In genomic region chr19:41646589-41647204, GRCh38 we compare ENCODE assay signal across 9 cellular contexts. TPM values are rescaled to one million over a fixed set of nuclear protein-coding genes. Genes with fewer than 3 reads are reported as not detected.
DNase-seq lines count a peak whose midpoint lies in the region; ATAC-seq, FAIRE-seq and TF ChIP-seq lines count a peak whose summit lies in the region.
"Had no signal": no experiment of that assay in that cellular context is flagged by ENCODE, and none has a peak within 500 bp of the region (broad histone marks: within the 10 kb centered on the region; RNA-seq: fewer than 3 reads in every experiment).

No MANE protein-coding gene starts in this region.

- no peak for ATAC-seq in HG03378 (IDR thresholded peaks at IDR 0.05; ENCODE audit: unreplicated experiment)

- TF ChIP-seq CTCF in WI38 (IDR thresholded peaks at IDR 0.05; ENCODE audit: low read depth, low read length) (peak; percentile 42), epithelial cell of proximal tubule (conservative IDR thresholded peaks at IDR 0.05; ENCODE audit: low read depth, low read length) (peak; percentile 54)

- FAIRE-seq in frontal cortex (lab: Jason Lieb, UNC): no peak
- FAIRE-seq: A204.1 had no signal

- H3K4me3 ChIP-seq in WI38 (ENCODE audit: low read depth, low read length) (no peak overlapping the region), epithelial cell of proximal tubule (ENCODE audit: low read depth, low read length) (no peak overlapping the region)

- DNase-seq in DMS 273 (lab: John Stamatoyannopoulos, UW; ENCODE audit: unreplicated experiment) (peak; percentile 49), DMS 273 treated with DMSO at 0.1 percent for 48 hours (lab: John Stamatoyannopoulos, UW) (no peak), epithelial cell of proximal tubule (ENCODE audit: low read depth) (no peak), frontal cortex (ENCODE audit: low spot score in 2 of 2) (no peak), epidermal melanocyte (ENCODE audit: insufficient read length, low spot score) (no peak)
- peak; percentile 21 to 22 for DNase-seq in stimulated activated CD8-positive, alpha-beta memory T cell treated with anti-CD3 and anti-CD28 coated beads, Interleukin-15, amount 100 ng/mL, for 48 hours (ENCODE audit: low read depth in 2 of 2)

RNA-seq across cellular contexts. Expression of gene CEACAM4, which starts 19.8 kb away (rescaled TPM):
- total RNA-seq in epithelial cell of proximal tubule (not detected in 2 replicates), frontal cortex (not detected)

RNA-seq across cellular contexts. Expression of gene CEACAM7, which starts 41.4 kb away (rescaled TPM):
- not detected in 2 replicates for total RNA-seq in epithelial cell of proximal tubule
- not detected for total RNA-seq in frontal cortex

Comparison
In these comparisons a context has a peak if more than half of its experiments do, and no peak if none do; other contexts are left out.
1. DNase-seq: peak in DMS 273 (single experiment) and stimulated activated CD8-positive, alpha-beta memory T cell treated with anti-CD3 and anti-CD28 coated beads, Interleukin-15, amount 100 ng/mL, for 48 hours (2 of 2); none in DMS 273 treated with DMSO at 0.1 percent for 48 hours (single experiment), epithelial cell of proximal tubule (single experiment), frontal cortex (0 of 2) and epidermal melanocyte (single experiment).